Comparison of ENCODE assay signal across 9 cellular contexts in the genomic region with DNA sequence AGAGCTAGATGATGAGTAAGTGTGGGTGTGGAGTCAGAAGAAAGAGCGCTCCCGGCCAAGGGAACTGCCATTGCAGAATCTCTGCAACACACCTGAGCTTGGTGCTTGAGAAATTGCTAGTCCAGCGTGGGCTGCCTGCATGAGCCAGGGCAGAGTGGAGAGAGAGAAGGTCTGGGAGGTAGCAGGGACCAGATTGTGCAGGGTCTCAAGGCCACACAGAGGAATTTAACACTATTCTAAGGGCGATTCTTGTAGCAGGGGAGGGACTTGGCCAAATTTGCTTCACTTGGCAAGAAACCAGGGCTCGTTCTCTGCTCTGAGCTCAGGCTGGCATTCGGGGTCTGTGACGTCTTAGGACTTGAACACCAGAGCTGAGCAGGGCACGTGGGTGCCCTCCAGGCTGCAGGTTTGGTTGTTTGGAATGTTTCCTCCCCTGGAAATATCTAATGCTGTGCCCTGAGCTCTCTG. TPM values are rescaled to one million over a fixed set of nuclear protein-coding genes. Genes with fewer than 3 reads are reported as not detected.
A peak's percentile ranks its signal among the peaks of the same experiment; 100 is the strongest.
DNase-seq lines count a peak whose midpoint lies in the region; ATAC-seq and TF ChIP-seq lines count a peak whose summit lies in the region.
"Had no signal": no experiment of that assay in that cellular context is flagged by ENCODE, and none has a peak within 500 bp of the region (broad histone marks: within the 10 kb centered on the region; RNA-seq: fewer than 3 reads in every experiment).

No MANE protein-coding gene starts in this region.

- H3K27ac ChIP-seq in gastroesophageal sphincter: peak overlapping the region in 3 of 4 donors; percentile 32 to 68 (median 59)
- no peak overlapping the region for H3K27ac ChIP-seq in psoas muscle
- H3K27ac ChIP-seq in colonic mucosa: no peak overlapping the region

- H3K36me3 Mint-ChIP-seq in activated T-helper 1 cell treated with anti-CD3 and anti-CD28 coated beads, Interleukin-12 subunit alpha, Interleukin-12 subunit beta, Interleukin-2, Interleukin-4 antibody, amounts not matched to agents 30 ng/mL and 10 ng/mL and 1 ng/mL, durations not matched to agents 14 hours and 24 hours and 36 hours (ENCODE audit: low read depth): no peaks in the 10 kb centered on the region
- H3K36me3 Mint-ChIP-seq in chondrocyte (ENCODE audit: low read depth): no peaks in the 10 kb centered on the region

- H3K4me3 ChIP-seq in gastroesophageal sphincter: peak overlapping the region in 1 of 2 donors; percentile 30
- H3K4me3 ChIP-seq in psoas muscle: peak overlapping the region; percentile 37
- no peak overlapping the region for H3K4me3 ChIP-seq in colonic mucosa

- WGBS in gastroesophageal sphincter (ENCODE audit: low coverage in 1 of 2), 2 donors: 60 to 61% methylated on average over 3 of the region's 8 CpGs
- WGBS in psoas muscle, 3 donors: 31 to 38% (median 32%) methylated on average over 8 of the region's 8 CpGs

- H3K27me3 Mint-ChIP-seq in activated T-helper 1 cell treated with anti-CD3 and anti-CD28 coated beads, Interleukin-12 subunit alpha, Interleukin-12 subunit beta, Interleukin-2, Interleukin-4 antibody, amounts not matched to agents 30 ng/mL and 10 ng/mL and 1 ng/mL, durations not matched to agents 14 hours and 24 hours and 36 hours (ENCODE audit: insufficient read depth): no peaks in the 10 kb centered on the region
- H3K27me3 Mint-ChIP-seq in chondrocyte (ENCODE audit: low read depth): no peaks in the 10 kb centered on the region

- no peak for TF ChIP-seq EP300 in gastroesophageal sphincter (IDR thresholded peaks at IDR 0.05)

- peak; percentile 8 for ATAC-seq in GM21447 (IDR thresholded peaks at IDR 0.05; ENCODE audit: unreplicated experiment)
- peak; percentile 61 for ATAC-seq in gastroesophageal sphincter
- peak in 3 of 4 donors; percentile 38 to 59 (median 56) for ATAC-seq in psoas muscle
- no peak for ATAC-seq in GM21717 (IDR thresholded peaks at IDR 0.05; ENCODE audit: unreplicated experiment)

- H3K9ac ChIP-seq in colonic mucosa (ENCODE audit: low read depth in 2 of 2, low read length in 2 of 2): no peak overlapping the region

- intact Hi-C loops in activated T-helper 1 cell treated with anti-CD3 and anti-CD28 coated beads, Interleukin-12 subunit alpha, Interleukin-12 subunit beta, Interleukin-2, Interleukin-4 antibody, amounts not matched to agents 30 ng/mL and 10 ng/mL and 1 ng/mL, durations not matched to agents 14 hours and 24 hours and 36 hours (cut with micrococcal nuclease): no loop called here
- intact Hi-C loops in psoas muscle (cut with DNase I): no loop called here
- intact Hi-C loops in colonic mucosa (cut with DNase I): no loop called here

- H3K4me1 Mint-ChIP-seq in activated T-helper 1 cell treated with anti-CD3 and anti-CD28 coated beads, Interleukin-12 subunit alpha, Interleukin-12 subunit beta, Interleukin-2, Interleukin-4 antibody, amounts not matched to agents 30 ng/mL and 10 ng/mL and 1 ng/mL, durations not matched to agents 14 hours and 24 hours and 36 hours (ENCODE audit: low read depth): peaks cover 10% of the 10 kb centered on the region
- H3K4me1 Mint-ChIP-seq in chondrocyte (ENCODE audit: low read depth): peaks cover 25% of the 10 kb centered on the region

- H3K9me3 ChIP-seq in gastroesophageal sphincter: no peaks in the 10 kb centered on the region
- H3K9me3 ChIP-seq in psoas muscle: no peaks in the 10 kb centered on the region
- H3K9me3 ChIP-seq in colonic mucosa: no peaks in the 10 kb centered on the region

- peak overlapping the region; percentile 44 for H3K27ac Mint-ChIP-seq in activated T-helper 1 cell treated with anti-CD3 and anti-CD28 coated beads, Interleukin-12 subunit alpha, Interleukin-12 subunit beta, Interleukin-2, Interleukin-4 antibody, amounts not matched to agents 30 ng/mL and 10 ng/mL and 1 ng/mL, durations not matched to agents 14 hours and 24 hours and 36 hours
- H3K27ac Mint-ChIP-seq in chondrocyte (ENCODE audit: unreplicated experiment): no peak overlapping the region

- TF ChIP-seq POLR2A in gastroesophageal sphincter (IDR thresholded peaks at IDR 0.05): no peak

- TF ChIP-seq CTCF in gastroesophageal sphincter (IDR thresholded peaks at IDR 0.05) (no peak), psoas muscle (IDR thresholded peaks at IDR 0.05) (no peak), chondrocyte (IDR thresholded peaks at IDR 0.05) (no peak), colonic mucosa (IDR thresholded peaks at IDR 0.05) (no peak)

- H3K4me1 ChIP-seq in gastroesophageal sphincter (peaks cover 0 to 17% (median 14%) of the 10 kb centered on the region in 3 donors), psoas muscle (peaks cover 4% of the 10 kb centered on the region), colonic mucosa (no peaks in the 10 kb centered on the region)

- H3K36me3 ChIP-seq in gastroesophageal sphincter (no peaks in the 10 kb centered on the region), psoas muscle (ENCODE audit: insufficient read depth in 1 of 2, low read depth in 1 of 2) (no peaks in the 10 kb centered on the region), colonic mucosa (no peaks in the 10 kb centered on the region)

- no peak overlapping the region for H3K4me3 Mint-ChIP-seq in activated T-helper 1 cell treated with anti-CD3 and anti-CD28 coated beads, Interleukin-12 subunit alpha, Interleukin-12 subunit beta, Interleukin-2, Interleukin-4 antibody, amounts not matched to agents 30 ng/mL and 10 ng/mL and 1 ng/mL, durations not matched to agents 14 hours and 24 hours and 36 hours
- no peak overlapping the region for H3K4me3 Mint-ChIP-seq in chondrocyte (ENCODE audit: unreplicated experiment)

- H3K9me3 Mint-ChIP-seq in activated T-helper 1 cell treated with anti-CD3 and anti-CD28 coated beads, Interleukin-12 subunit alpha, Interleukin-12 subunit beta, Interleukin-2, Interleukin-4 antibody, amounts not matched to agents 30 ng/mL and 10 ng/mL and 1 ng/mL, durations not matched to agents 14 hours and 24 hours and 36 hours: no peaks in the 10 kb centered on the region
- H3K9me3 Mint-ChIP-seq in chondrocyte (ENCODE audit: low read depth): no peaks in the 10 kb centered on the region

- H3K27me3 ChIP-seq in gastroesophageal sphincter (no peaks in the 10 kb centered on the region), psoas muscle (ENCODE audit: insufficient read depth in 3 of 3, low read length in 2 of 3) (no peaks in the 10 kb centered on the region), colonic mucosa (no peaks in the 10 kb centered on the region)

- DNase-seq in activated T-helper 1 cell treated with anti-CD3 and anti-CD28 coated beads, Interleukin-12 subunit alpha, Interleukin-12 subunit beta, Interleukin-2, Interleukin-4 antibody, amounts not matched to agents 30 ng/mL and 10 ng/mL and 1 ng/mL, durations not matched to agents 14 hours and 24 hours and 36 hours (ENCODE audit: low spot score): no peak
- no peak for DNase-seq in psoas muscle
- DNase-seq in chondrocyte (ENCODE audit: low spot score): no peak
- DNase-seq in colonic mucosa: no peak
- no peak for DNase-seq in activated T-cell treated with anti-CD3 and anti-CD28 coated beads, Interleukin-2, amount 50 U/mL, for 1 hour
- DNase-seq: SHP77 treated with DMSO at 0.1 percent for 48 hours had no signal

RNA-seq across cellular contexts. Expression of a gene that starts 53.5 kb away (rescaled TPM):
- 7.8 and 9.3 TPM in 2 replicates for total RNA-seq in activated T-helper 1 cell treated with anti-CD3 and anti-CD28 coated beads, Interleukin-12 subunit alpha, Interleukin-12 subunit beta, Interleukin-2, Interleukin-4 antibody, amounts not matched to agents 30 ng/mL and 10 ng/mL and 1 ng/mL, durations not matched to agents 14 hours and 24 hours and 36 hours
- 10 to 100 TPM in 1 of 4 donors, 1 to 10 TPM in 3; 4.4 to 18.7 (median 4.7) TPM for total RNA-seq in gastroesophageal sphincter
- 1 to 10 TPM in 2 of 4 donors, under 1 TPM in 2; 0.24 to 1.9 (median 1.1) TPM for total RNA-seq in psoas muscle
- under 1 TPM; 0.28 to 0.38 (median 0.31) TPM for polyA plus RNA-seq in psoas muscle
- total RNA-seq in chondrocyte: 6.7 to 7.6 TPM (median 7.4 TPM) in 3 replicates
- 1 to 10 TPM; 1.1 to 2.7 TPM for total RNA-seq in colonic mucosa

Comparison
In these comparisons a context has a peak if more than half of its experiments do, and no peak if none do; other contexts are left out.
1. H3K27ac ChIP-seq: peak in gastroesophageal sphincter (3 of 4); none in psoas muscle (single experiment) and colonic mucosa (single experiment).